In the genomic region with DNA sequence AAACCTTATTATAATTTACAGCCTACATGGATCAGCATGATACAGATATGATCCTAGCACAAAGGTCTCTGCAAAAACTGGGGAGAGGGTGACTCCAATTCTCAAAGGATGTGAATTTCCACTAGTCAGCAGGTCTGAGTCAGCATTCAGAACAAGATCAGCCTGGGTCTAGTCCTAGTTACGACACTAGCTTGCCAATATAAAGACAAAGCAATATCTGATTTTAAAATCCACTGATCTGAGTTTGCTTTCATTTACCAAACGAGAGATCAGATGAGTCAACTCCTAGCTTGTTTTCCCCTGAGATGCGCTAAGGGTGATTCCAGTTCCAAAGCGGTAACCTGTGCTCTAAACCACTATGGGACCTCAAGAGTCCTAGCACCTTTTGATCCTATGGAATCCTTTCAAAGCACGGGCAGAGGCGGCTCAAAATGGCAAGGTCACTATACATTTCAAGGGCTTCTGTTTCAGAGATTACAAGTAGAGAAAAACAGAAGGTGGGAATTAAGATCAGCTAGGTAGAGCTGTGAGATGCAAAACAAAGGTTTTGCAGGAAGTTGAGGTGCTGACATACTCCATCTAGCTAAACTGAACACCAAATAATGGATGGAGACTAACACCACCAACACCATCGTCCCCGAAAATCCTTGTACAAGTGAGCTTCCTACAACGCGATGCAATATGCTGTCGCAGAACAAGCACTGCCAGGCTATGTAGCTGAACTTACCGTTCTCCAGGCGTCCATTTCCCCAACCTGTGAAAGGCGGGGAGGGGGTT, we compare ENCODE assay signal across 8 cellular contexts. TPM values are rescaled to one million over a fixed set of nuclear protein-coding genes. Genes with fewer than 3 reads are reported as not detected.
DNase-seq lines count a peak whose midpoint lies in the region; ATAC-seq and TF ChIP-seq lines count a peak whose summit lies in the region.

No MANE protein-coding gene starts in this region.

- BruUV-seq in Caco-2 (replicated peaks; lab: Mats Ljungman, UMichigan), result no TSS peak

- H4K20me1 ChIP-seq in Karpas-422 (ENCODE audit: insufficient read depth, low read depth, low read length), result no peaks in the 10 kb centered on the region; the same call in 1 of the 2 replicates

- H3K4me1 Mint-ChIP-seq in Caco-2 (ENCODE audit: low read depth, unreplicated experiment), result peaks cover 12% of the 10 kb centered on the region

- WGBS in suprapubic skin, result 8% methylated on average over 9 of the region's 14 CpGs

- TF ChIP-seq POLR2A in suprapubic skin (IDR thresholded peaks at IDR 0.05), result no peak

- POLR2A ChIA-PET in Caco-2 (lab: Charles Lee), result interaction anchor here (0.8 kb wide), 1 partner anchor 438 kb away, joined by 10 read pairs; a partner anchor contains a TSS

- H3K27ac ChIP-seq in Karpas-422 (ENCODE audit: low read length), result peak overlapping the region; percentile 27; the same call in 1 of the 2 replicates
- H3K27ac ChIP-seq in suprapubic skin, result peak overlapping the region; percentile 80

- no peak for TF ChIP-seq EP300 in suprapubic skin (IDR thresholded peaks at IDR 0.05)

- H3K4me1 ChIP-seq in Caco-2, result peaks cover 17% of the 10 kb centered on the region
- H3K4me1 ChIP-seq in Karpas-422 (ENCODE audit: low read length), result peaks cover 26% of the 10 kb centered on the region
- peaks cover 22% of the 10 kb centered on the region for H3K4me1 ChIP-seq in suprapubic skin

- H3K4me3 ChIP-seq in Caco-2 (ENCODE audit: low read depth, low read length), result peak overlapping the region; percentile 81
- peak overlapping the region; percentile 79 for H3K4me3 ChIP-seq in Karpas-422 (ENCODE audit: low read length)
- peak overlapping the region; percentile 76 for H3K4me3 ChIP-seq in suprapubic skin

- H3K9me3 ChIP-seq in Caco-2 (no peaks in the 10 kb centered on the region), Karpas-422 (ENCODE audit: low read length) (no peaks in the 10 kb centered on the region), suprapubic skin (no peaks in the 10 kb centered on the region)

- peak overlapping the region; percentile 91 for H3K27ac Mint-ChIP-seq in Caco-2 (ENCODE audit: unreplicated experiment)

- ATAC-seq in GM19463 (IDR thresholded peaks at IDR 0.05; ENCODE audit: unreplicated experiment), result peak; percentile 2
- no peak for ATAC-seq in HG03442 (IDR thresholded peaks at IDR 0.05; ENCODE audit: unreplicated experiment)
- ATAC-seq in HG03039 (IDR thresholded peaks at IDR 0.05; ENCODE audit: unreplicated experiment), result no peak

- no peak for DNase-seq in Caco-2
- no peak for DNase-seq in Karpas-422
- DNase-seq in amniotic epithelial cell (ENCODE audit: low read depth), result peak; percentile 38
- DNase-seq in kidney glomerular epithelial cell (lab: John Stamatoyannopoulos, UW), result peak; percentile 61
- DNase-seq in suprapubic skin (ENCODE audit: low spot score in 2 of 2), result peak in 1 of 2 donors; percentile 7

- CTCF ChIA-PET in Caco-2 (lab: Charles Lee), result interaction anchor here (1.4 kb wide), 1 partner anchor 11 kb away, joined by 4 read pairs; no protein-coding TSS in a partner anchor

- H3K9me2 ChIP-seq in Karpas-422 (replicated peaks; ENCODE audit: insufficient read depth, low read length), result no peaks in the 10 kb centered on the region

- H3K27me3 ChIP-seq in Caco-2 (replicated peaks; ENCODE audit: control insufficient read depth, insufficient read depth, low read length) (no peaks in the 10 kb centered on the region), Karpas-422 (ENCODE audit: low read length) (no peaks in the 10 kb centered on the region), suprapubic skin (no peaks in the 10 kb centered on the region)

- H2AFZ ChIP-seq in Karpas-422 (ENCODE audit: low read length), result peak overlapping the region; percentile 42; the same call in 1 of the 2 replicates

- peaks cover 27% of the 10 kb centered on the region for H3K36me3 Mint-ChIP-seq in Caco-2 (ENCODE audit: insufficient read depth, unreplicated experiment)

- peak overlapping the region; percentile 88 for H3K9ac ChIP-seq in Karpas-422 (ENCODE audit: low read length)

- H3K27me3 Mint-ChIP-seq in Caco-2 (ENCODE audit: insufficient read depth, unreplicated experiment), result no peaks in the 10 kb centered on the region

- no peak for TF ChIP-seq CTCF in Caco-2 (IDR thresholded peaks at IDR 0.05; ENCODE audit: insufficient read depth in 1 of 2, low read depth in 1 of 2, low read length in 1 of 2, severe bottlenecking in 1 of 2, unreplicated experiment in 1 of 2)
- TF ChIP-seq CTCF in suprapubic skin (IDR thresholded peaks at IDR 0.05), result no peak

- H3K4me2 ChIP-seq in Karpas-422 (ENCODE audit: low read depth, low read length, poor library complexity, severe bottlenecking), result peak overlapping the region; percentile 72

- intact Hi-C loops in Caco-2 (cut with micrococcal nuclease; ENCODE audit: unreplicated experiment), result loop anchor here (5.0 to 10.0 kb wide), 3 partner anchors 118 to 436 kb away; a partner anchor contains a TSS

- H3K79me2 ChIP-seq in Karpas-422 (ENCODE audit: low read length), result peaks cover 40% of the 10 kb centered on the region

- no peaks in the 10 kb centered on the region for H3K9me3 Mint-ChIP-seq in Caco-2 (ENCODE audit: unreplicated experiment)

- peak overlapping the region; percentile 77 for H3K4me3 Mint-ChIP-seq in Caco-2 (ENCODE audit: unreplicated experiment)

- H3K36me3 ChIP-seq in Caco-2 (ENCODE audit: control insufficient read depth, insufficient read depth, low read length), result no peaks in the 10 kb centered on the region
- peaks cover 8% of the 10 kb centered on the region; the same call in 1 of the 2 replicates for H3K36me3 ChIP-seq in Karpas-422 (ENCODE audit: insufficient read depth, low read length)
- H3K36me3 ChIP-seq in suprapubic skin, result peaks cover 15% of the 10 kb centered on the region

RNA-seq across cellular contexts. Expression of a gene that starts 0.9 kb away (rescaled TPM):
- total RNA-seq in Caco-2 (2022) (29.1 and 29.3 TPM in 2 replicates), suprapubic skin (10 to 100 TPM; 21.0 to 31.6 (median 26.1) TPM)
- 22.9 and 44.2 TPM in 2 replicates for total RNA-seq in Karpas-422 (2014; rRNA removed; shearing (Covaris generic); ENCODE audit: low replicate concordance)

Comparison
In these comparisons a context has a peak if more than half of its experiments do, and no peak if none do; other contexts are left out.
1. DNase-seq: peak in amniotic epithelial cell (single experiment) and kidney glomerular epithelial cell (single experiment); none in Caco-2 (0 of 2) and Karpas-422 (single experiment).
2. Peak in every context shown above with its lines, with median percentiles within 50 percentile points of each other: H3K4me3 ChIP-seq.